8 cellular contexts compared by ENCODE assay signal in genomic region chr5:177310332-177310731, GRCh38. TPM values are rescaled to one million over a fixed set of nuclear protein-coding genes. Genes with fewer than 3 reads are reported as not detected.
DNase-seq lines count a peak whose midpoint lies in the region; ATAC-seq and TF ChIP-seq lines count a peak whose summit lies in the region.

No MANE protein-coding gene starts in this region.

- intact Hi-C loops in heart left ventricle (cut with DNase I) = loop anchor here in 7 of 10 donors (5.0 to 10.0 kb wide), 6 partner anchors 54 to 196 kb away; partner anchors contain the start of genes DOK3 (in 1 of the 7) and SLC34A1 (in 1 of the 7)
- intact Hi-C loops in cardiac septum (cut with DNase I) = loop anchor here (10.0 kb wide), 1 partner anchor 144 kb away; no protein-coding TSS in a partner anchor

- TF ChIP-seq CTCF in heart left ventricle (IDR thresholded peaks at IDR 0.05) = no peak
- no peak for TF ChIP-seq CTCF in VCaP (conservative IDR thresholded peaks at IDR 0.05)
- no peak for TF ChIP-seq CTCF in kidney epithelial cell (IDR thresholded peaks at IDR 0.05; ENCODE audit: insufficient read depth, low read length, poor library complexity, severe bottlenecking)

- H3K9me3 ChIP-seq in heart left ventricle = no peaks in the 10 kb centered on the region

- DNase-seq in heart left ventricle (peak in 3 of 5 donors; percentile 25 to 29 (median 27)), cardiac septum (ENCODE audit: low spot score) (no peak), kidney epithelial cell (ENCODE audit: low read depth) (no peak), hepatic stellate cell (ENCODE audit: low spot score) (no peak), hippocampal formation (lab: John Stamatoyannopoulos, UW) (no peak), EL (no peak)

- 80 to 94% (median 91%) methylated on average over 10 to 13 of the region's 13 CpGs for WGBS in heart left ventricle, 4 donors

- H3K4me1 ChIP-seq in heart left ventricle = peaks cover 0 to 82% (median 26%) of the 10 kb centered on the region in 12 donors

- H3K36me3 ChIP-seq in heart left ventricle (peaks cover 0 to 27% (median 21%) of the 10 kb centered on the region in 9 donors), kidney epithelial cell (ENCODE audit: control insufficient read depth, insufficient read depth, low read length) (peaks cover 1% of the 10 kb centered on the region)

- H3K27me3 ChIP-seq in heart left ventricle (no peaks in the 10 kb centered on the region), kidney epithelial cell (ENCODE audit: control insufficient read depth, insufficient read depth, low read length) (no peaks in the 10 kb centered on the region)

- TF ChIP-seq POLR2A in heart left ventricle (IDR thresholded peaks at IDR 0.05) = no peak

- H3K4me3 ChIP-seq in heart left ventricle (peak overlapping the region in 1 of 12 donors; percentile 65), kidney epithelial cell (ENCODE audit: low read depth, low read length) (peak overlapping the region; percentile 46)

- ATAC-seq in heart left ventricle (no peak), GM19455 (IDR thresholded peaks at IDR 0.05; ENCODE audit: unreplicated experiment) (no peak)

- H3K27ac ChIP-seq in heart left ventricle (no peak overlapping the region), VCaP (peak overlapping the region; percentile 83)

RNA-seq across cellular contexts. Expression of gene MXD3, which starts 1.4 kb away (rescaled TPM):
- 1 to 10 TPM in 8 of 9 donors, under 1 TPM in 1; 0.52 to 9.1 (median 3.1) TPM for total RNA-seq in heart left ventricle
- polyA plus RNA-seq in heart left ventricle = 1 to 10 TPM; 1.3 to 2.5 TPM
- total RNA-seq in cardiac septum = 1.9 TPM
- 3.4 and 6.6 TPM in 2 replicates for total RNA-seq in kidney epithelial cell

RNA-seq across cellular contexts. Expression of gene PRELID1, which starts 6.7 kb away (rescaled TPM):
- total RNA-seq in heart left ventricle (10 to 100 TPM; 30.3 to 80.6 (median 42.4) TPM), cardiac septum (49.8 TPM), kidney epithelial cell (178 and 199 TPM in 2 replicates)
- 100 to 1,000 TPM in 1 of 2 donors, 10 to 100 TPM in 1; 33.8 to 160 TPM for polyA plus RNA-seq in heart left ventricle

RNA-seq across cellular contexts. Expression of gene RAB24, which starts 6.8 kb away (rescaled TPM):
- total RNA-seq in heart left ventricle = 10 to 100 TPM; 11.6 to 27.5 (median 18.9) TPM
- 10 to 100 TPM; 23.8 to 28.3 TPM for polyA plus RNA-seq in heart left ventricle
- 19.0 TPM for total RNA-seq in cardiac septum
- total RNA-seq in kidney epithelial cell = 28.3 and 35.9 TPM in 2 replicates

RNA-seq across cellular contexts. Expression of gene LMAN2, which starts 41.1 kb away (rescaled TPM):
- total RNA-seq in heart left ventricle (100 to 1,000 TPM in 3 of 9 donors, 10 to 100 TPM in 6; 50.2 to 155 (median 63.6) TPM), cardiac septum (67.5 TPM), kidney epithelial cell (279 and 308 TPM in 2 replicates)
- 100 to 1,000 TPM in 1 of 2 donors, 10 to 100 TPM in 1; 43.3 to 313 TPM for polyA plus RNA-seq in heart left ventricle

RNA-seq across cellular contexts. Expression of gene RGS14, which starts 47.4 kb away (rescaled TPM):
- total RNA-seq in heart left ventricle (10 to 100 TPM in 1 of 9 donors, 1 to 10 TPM in 8; 1.3 to 10.7 (median 2.9) TPM), cardiac septum (4.3 TPM), kidney epithelial cell (14.5 and 22.9 TPM in 2 replicates)
- polyA plus RNA-seq in heart left ventricle = 1 to 10 TPM; 3.7 to 4.9 TPM

Comparison
In these comparisons a context has a peak if more than half of its experiments do, and no peak if none do; other contexts are left out.
1. DNase-seq: peak in heart left ventricle (3 of 5); none in cardiac septum (single experiment), kidney epithelial cell (single experiment), hepatic stellate cell (single experiment), hippocampal formation (0 of 2) and EL (single experiment).